ENCODE assay signal across 1 cellular context in the genomic region with DNA sequence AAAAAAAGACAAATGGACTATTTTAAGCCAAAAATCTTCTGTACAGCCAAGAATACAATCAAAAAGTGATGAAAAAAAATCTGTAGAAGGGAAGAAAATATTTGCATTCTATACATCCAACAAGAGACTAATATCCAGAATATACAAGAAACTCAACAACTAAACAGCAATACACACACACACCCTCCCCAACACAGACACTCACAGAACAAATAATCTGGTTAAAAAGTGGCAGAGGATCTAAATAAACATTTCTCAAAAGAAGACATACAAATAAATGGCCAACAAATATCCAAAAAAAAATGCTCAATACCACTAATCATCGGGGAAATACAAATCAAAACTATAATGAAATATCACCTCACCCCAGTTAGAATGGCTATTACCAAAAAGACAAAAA.
TF ChIP-seq lines count a peak whose summit lies in the region.

No MANE protein-coding gene starts in this region.

TF ChIP-seq in HepG2, 621 proteins besides CTCF, POLR2A, EP300 and RAD21 (continued from another document):
- TF ChIP-seq, protein P1, sequence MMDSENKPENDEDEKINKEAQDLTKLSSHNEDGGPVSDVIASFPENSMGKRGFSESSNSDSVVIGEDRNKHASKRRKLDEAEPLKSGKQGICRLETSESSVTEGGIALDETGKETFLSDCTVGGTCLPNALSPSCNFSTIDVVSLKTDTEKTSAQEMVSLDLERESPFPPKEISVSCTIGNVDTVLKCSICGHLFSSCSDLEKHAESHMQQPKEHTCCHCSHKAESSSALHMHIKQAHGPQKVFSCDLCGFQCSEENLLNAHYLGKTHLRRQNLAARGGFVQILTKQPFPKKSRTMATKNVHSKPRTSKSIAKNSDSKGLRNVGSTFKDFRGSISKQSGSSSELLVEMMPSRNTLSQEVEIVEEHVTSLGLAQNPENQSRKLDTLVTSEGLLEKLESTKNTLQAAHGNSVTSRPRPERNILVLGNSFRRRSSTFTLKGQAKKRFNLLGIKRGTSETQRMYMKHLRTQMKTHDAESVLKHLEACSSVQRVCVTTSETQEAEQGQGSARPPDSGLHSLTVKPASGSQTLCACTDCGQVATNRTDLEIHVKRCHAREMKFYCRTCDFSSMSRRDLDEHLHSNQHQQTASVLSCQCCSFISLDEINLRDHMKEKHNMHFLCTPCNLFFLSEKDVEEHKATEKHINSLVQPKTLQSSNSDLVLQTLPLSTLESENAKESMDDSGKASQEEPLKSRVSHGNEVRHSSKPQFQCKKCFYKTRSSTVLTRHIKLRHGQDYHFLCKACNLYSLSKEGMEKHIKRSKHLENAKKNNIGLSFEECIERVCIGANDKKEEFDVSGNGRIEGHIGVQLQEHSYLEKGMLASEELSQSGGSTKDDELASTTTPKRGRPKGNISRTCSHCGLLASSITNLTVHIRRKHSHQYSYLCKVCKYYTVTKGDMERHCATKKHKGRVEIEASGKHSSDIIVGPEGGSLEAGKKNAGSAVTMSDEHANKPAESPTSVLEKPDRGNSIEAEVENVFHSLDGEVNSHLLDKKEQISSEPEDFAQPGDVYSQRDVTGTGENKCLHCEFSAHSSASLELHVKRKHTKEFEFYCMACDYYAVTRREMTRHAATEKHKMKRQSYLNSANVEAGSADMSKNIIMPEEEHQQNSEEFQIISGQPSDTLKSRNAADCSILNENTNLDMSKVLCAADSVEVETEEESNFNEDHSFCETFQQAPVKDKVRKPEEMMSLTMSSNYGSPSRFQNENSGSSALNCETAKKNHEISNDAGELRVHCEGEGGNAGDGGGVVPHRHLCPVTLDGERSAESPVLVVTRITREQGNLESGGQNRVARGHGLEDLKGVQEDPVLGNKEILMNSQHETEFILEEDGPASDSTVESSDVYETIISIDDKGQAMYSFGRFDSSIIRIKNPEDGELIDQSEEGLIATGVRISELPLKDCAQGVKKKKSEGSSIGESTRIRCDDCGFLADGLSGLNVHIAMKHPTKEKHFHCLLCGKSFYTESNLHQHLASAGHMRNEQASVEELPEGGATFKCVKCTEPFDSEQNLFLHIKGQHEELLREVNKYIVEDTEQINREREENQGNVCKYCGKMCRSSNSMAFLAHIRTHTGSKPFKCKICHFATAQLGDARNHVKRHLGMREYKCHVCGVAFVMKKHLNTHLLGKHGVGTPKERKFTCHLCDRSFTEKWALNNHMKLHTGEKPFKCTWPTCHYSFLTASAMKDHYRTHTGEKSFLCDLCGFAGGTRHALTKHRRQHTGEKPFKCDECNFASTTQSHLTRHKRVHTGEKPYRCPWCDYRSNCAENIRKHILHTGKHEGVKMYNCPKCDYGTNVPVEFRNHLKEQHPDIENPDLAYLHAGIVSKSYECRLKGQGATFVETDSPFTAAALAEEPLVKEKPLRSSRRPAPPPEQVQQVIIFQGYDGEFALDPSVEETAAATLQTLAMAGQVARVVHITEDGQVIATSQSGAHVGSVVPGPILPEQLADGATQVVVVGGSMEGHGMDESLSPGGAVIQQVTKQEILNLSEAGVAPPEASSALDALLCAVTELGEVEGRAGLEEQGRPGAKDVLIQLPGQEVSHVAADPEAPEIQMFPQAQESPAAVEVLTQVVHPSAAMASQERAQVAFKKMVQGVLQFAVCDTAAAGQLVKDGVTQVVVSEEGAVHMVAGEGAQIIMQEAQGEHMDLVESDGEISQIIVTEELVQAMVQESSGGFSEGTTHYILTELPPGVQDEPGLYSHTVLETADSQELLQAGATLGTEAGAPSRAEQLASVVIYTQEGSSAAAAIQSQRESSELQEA (CRISPR knock-in tag; IDR thresholded peaks at IDR 0.05; ENCODE audit: not compliant biosample characterization), result no peak
- TF ChIP-seq, protein P2, sequence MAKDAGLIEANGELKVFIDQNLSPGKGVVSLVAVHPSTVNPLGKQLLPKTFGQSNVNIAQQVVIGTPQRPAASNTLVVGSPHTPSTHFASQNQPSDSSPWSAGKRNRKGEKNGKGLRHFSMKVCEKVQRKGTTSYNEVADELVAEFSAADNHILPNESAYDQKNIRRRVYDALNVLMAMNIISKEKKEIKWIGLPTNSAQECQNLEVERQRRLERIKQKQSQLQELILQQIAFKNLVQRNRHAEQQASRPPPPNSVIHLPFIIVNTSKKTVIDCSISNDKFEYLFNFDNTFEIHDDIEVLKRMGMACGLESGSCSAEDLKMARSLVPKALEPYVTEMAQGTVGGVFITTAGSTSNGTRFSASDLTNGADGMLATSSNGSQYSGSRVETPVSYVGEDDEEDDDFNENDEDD (CRISPR knock-in tag; IDR thresholded peaks at IDR 0.05; ENCODE audit: borderline replicate concordance), result no peak
- no peak for TF ChIP-seq TSC22D2 (CRISPR knock-in tag; IDR thresholded peaks at IDR 0.05; ENCODE audit: borderline replicate concordance)
- TF ChIP-seq AGO1 (IDR thresholded peaks at IDR 0.05; ENCODE audit: low read depth, low read length, poor library complexity, severe bottlenecking), result no peak
- no peak for TF ChIP-seq SMARCE1 (IDR thresholded peaks at IDR 0.05; ENCODE audit: borderline replicate concordance)
